Comparison of ENCODE assay signal across 7 cellular contexts in the genomic region with DNA sequence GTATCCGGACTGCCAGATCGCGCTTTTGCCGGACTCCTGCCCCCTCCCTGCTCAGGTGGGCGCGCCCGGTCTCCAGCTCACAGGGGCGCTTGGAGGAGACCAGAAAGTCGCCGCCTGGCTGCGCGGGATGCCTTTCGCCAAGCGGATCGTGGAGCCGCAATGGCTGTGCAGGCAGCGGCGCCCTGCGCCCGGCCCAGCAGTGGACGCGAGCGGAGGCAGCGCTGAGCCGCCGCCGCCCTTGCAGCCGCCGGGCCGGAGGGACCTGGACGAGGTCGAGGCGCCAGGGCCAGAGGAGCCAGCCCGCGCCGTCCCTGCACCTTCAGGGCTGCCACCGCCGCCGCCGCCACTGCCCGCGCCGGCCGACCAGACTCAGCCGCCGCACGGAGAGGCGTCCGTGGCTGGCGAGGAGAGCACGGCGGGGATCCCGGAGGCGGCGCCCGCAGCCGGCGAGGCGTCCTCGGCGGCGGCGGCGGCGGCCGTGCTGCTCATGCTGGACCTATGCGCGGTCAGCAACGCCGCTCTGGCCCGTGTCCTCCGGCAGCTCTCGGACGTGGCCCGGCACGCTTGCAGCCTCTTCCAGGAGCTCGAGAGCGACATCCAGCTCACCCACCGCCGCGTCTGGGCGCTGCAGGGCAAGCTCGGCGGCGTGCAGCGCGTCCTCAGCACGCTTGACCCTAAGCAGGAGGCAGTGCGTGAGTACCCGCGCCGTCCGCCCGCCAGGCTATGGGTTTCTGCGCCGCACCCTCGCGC. TPM values are rescaled to one million over a fixed set of nuclear protein-coding genes. Genes with fewer than 3 reads are reported as not detected.
DNase-seq lines count a peak whose midpoint lies in the region; ATAC-seq and TF ChIP-seq lines count a peak whose summit lies in the region.

No MANE protein-coding gene starts in this region.

- H3K27me3 Mint-ChIP-seq in naive thymus-derived CD8-positive, alpha-beta T cell, result peaks cover 11 to 46% (median 23%) of the 10 kb centered on the region in 5 donors

- H3K27ac ChIP-seq in hepatocyte, result no peak overlapping the region
- H3K27ac ChIP-seq in skin epidermis, result peak overlapping the region in 14 of 21 experiments; percentile 3 to 73 (median 48)

- no peaks in the 10 kb centered on the region for H3K36me3 ChIP-seq in hepatocyte (replicated peaks; ENCODE audit: insufficient read depth, low read depth)

- no peak overlapping the region for H3K27ac Mint-ChIP-seq in naive thymus-derived CD8-positive, alpha-beta T cell

- H3K9me3 Mint-ChIP-seq in naive thymus-derived CD8-positive, alpha-beta T cell, result peaks cover 0 to 20% (median 3%) of the 10 kb centered on the region in 9 donors

- H3K4me3 Mint-ChIP-seq in naive thymus-derived CD8-positive, alpha-beta T cell, result peak overlapping the region in 1 of 10 donors; percentile 21

- H3K4me3 ChIP-seq in WI38 (ENCODE audit: low read depth, low read length) (peak overlapping the region; percentile 58), hepatocyte (peak overlapping the region; percentile 64), skin epidermis (peak overlapping the region; percentile 37 to 54 (median 44))

- H3K9me3 ChIP-seq in hepatocyte (ENCODE audit: low read depth), result no peaks in the 10 kb centered on the region

- H3K4me1 ChIP-seq in hepatocyte (ENCODE audit: insufficient read depth), result no peaks in the 10 kb centered on the region

- H3K27me3 ChIP-seq in hepatocyte, result no peaks in the 10 kb centered on the region

- peak overlapping the region; percentile 40 for H2AFZ ChIP-seq in hepatocyte

- H3K79me2 ChIP-seq in hepatocyte, result no peaks in the 10 kb centered on the region

- H4K20me1 ChIP-seq in hepatocyte (ENCODE audit: insufficient read depth, poor library complexity, severe bottlenecking), result no peaks in the 10 kb centered on the region

- POLR2A ChIA-PET in naive thymus-derived CD8-positive, alpha-beta T cell (lab: Charles Lee), result no interaction called here

- DNase-seq in HCEC 1CT, result peak; percentile 26
- DNase-seq in hepatocyte (ENCODE audit: low spot score), result peak; percentile 46
- no peak for DNase-seq in dedifferentiated amniotic fluid mesenchymal stem cell (ENCODE audit: extremely low spot score)
- no peak for DNase-seq in naive thymus-derived CD8-positive, alpha-beta T cell

- 56% methylated on average over 84 of the region's 98 CpGs for WGBS in hepatocyte (ENCODE audit: low lambda C conversion rate, missing lambda C conversion rate)

- H3K9me2 ChIP-seq in hepatocyte (replicated peaks; ENCODE audit: insufficient read depth), result no peaks in the 10 kb centered on the region

- H3K36me3 Mint-ChIP-seq in naive thymus-derived CD8-positive, alpha-beta T cell, result peaks cover 0 to 7% (median 2%) of the 10 kb centered on the region in 3 donors

- peak overlapping the region; percentile 89 for H3K4me2 ChIP-seq in hepatocyte

- TF ChIP-seq CTCF in WI38 (IDR thresholded peaks at IDR 0.05; ENCODE audit: low read depth, low read length) (no peak), hepatocyte (IDR thresholded peaks at IDR 0.05; ENCODE audit: poor library complexity) (no peak)

- ATAC-seq in naive thymus-derived CD8-positive, alpha-beta T cell, result no peak
- ATAC-seq in GM21360 (IDR thresholded peaks at IDR 0.05; ENCODE audit: unreplicated experiment), result no peak

- no peaks in the 10 kb centered on the region for H3K4me1 Mint-ChIP-seq in naive thymus-derived CD8-positive, alpha-beta T cell

RNA-seq across cellular contexts. Expression of a gene that starts 0.8 kb away (rescaled TPM):
- 2.7 and 3.1 TPM in 2 replicates for total RNA-seq in hepatocyte
- polyA plus RNA-seq in hepatocyte, result 0.35 and 1.2 TPM in 2 replicates
- total RNA-seq in naive thymus-derived CD8-positive, alpha-beta T cell, result not detected
- 1 to 10 TPM in 1 of 3 donors, not detected in 2; 1.0 TPM for polyA plus RNA-seq in naive thymus-derived CD8-positive, alpha-beta T cell

Comparison
In these comparisons a context has a peak if more than half of its experiments do, and no peak if none do; other contexts are left out.
1. DNase-seq: peak in HCEC 1CT (single experiment) and hepatocyte (single experiment); none in dedifferentiated amniotic fluid mesenchymal stem cell (single experiment) and naive thymus-derived CD8-positive, alpha-beta T cell (0 of 10).
2. Peak in every context shown above with its lines, with median percentiles within 50 percentile points of each other: H3K4me3 ChIP-seq.